8 cellular contexts compared by ENCODE assay signal in genomic region chr7:6636741-6637543, GRCh38. TPM values are rescaled to one million over a fixed set of nuclear protein-coding genes. Genes with fewer than 3 reads are reported as not detected.
DNase-seq lines count a peak whose midpoint lies in the region; ATAC-seq, FAIRE-seq and TF ChIP-seq lines count a peak whose summit lies in the region.

TSS of gene ZNF316 (plus strand) at chr7:6637318. CDS start at chr7:6642410, 5,092 bp downstream.

- no peaks in the 10 kb centered on the region for H3K9me3 ChIP-seq in DND-41 (ENCODE audit: insufficient read depth, low read length, severe bottlenecking)
- no peaks in the 10 kb centered on the region for H3K9me3 ChIP-seq in HUES48 (ENCODE audit: control insufficient read depth, insufficient read depth, low read length)
- H3K9me3 ChIP-seq in kidney (ENCODE audit: control insufficient read depth in 1 of 2, low read length in 2 of 2): no peaks in the 10 kb centered on the region

- H3K36me3 ChIP-seq in DND-41 (ENCODE audit: insufficient read depth, low read length): peaks cover 35% of the 10 kb centered on the region
- no peaks in the 10 kb centered on the region for H3K36me3 ChIP-seq in HUES48 (ENCODE audit: control insufficient read depth, insufficient read depth, low read length)
- H3K36me3 ChIP-seq in bronchial epithelial cell (ENCODE audit: control insufficient read depth, insufficient read depth, low read length): peaks cover 8% of the 10 kb centered on the region
- H3K36me3 ChIP-seq in kidney (ENCODE audit: control insufficient read depth in 1 of 2, insufficient read depth in 2 of 2, low read length in 2 of 2): peaks cover 5 to 12% of the 10 kb centered on the region in 2 donors

- FAIRE-seq in bronchial epithelial cell (lab: Jason Lieb, UNC): no peak
- no peak for FAIRE-seq in kidney (lab: Jason Lieb, UNC)

- H3K27me3 ChIP-seq in DND-41 (ENCODE audit: insufficient read depth, low read length, poor library complexity) (no peaks in the 10 kb centered on the region), HUES48 (ENCODE audit: control insufficient read depth, insufficient read depth, low read length) (no peaks in the 10 kb centered on the region), bronchial epithelial cell (ENCODE audit: control insufficient read depth, insufficient read depth, low read length) (no peaks in the 10 kb centered on the region)

- H3K4me2 ChIP-seq in DND-41 (ENCODE audit: insufficient read depth, low read length): peak within 1 kb of the TSS; percentile 99

- H3K4me3 ChIP-seq in DND-41 (ENCODE audit: low read depth in 1 of 2, low read length in 2 of 2) (peak within 1 kb of the TSS; percentile 73 to 98), HUES48 (ENCODE audit: low read depth, low read length) (peak within 1 kb of the TSS; percentile 69), bronchial epithelial cell (ENCODE audit: low read depth, low read length) (peak within 1 kb of the TSS; percentile 88), kidney (ENCODE audit: low read length in 2 of 2) (peak within 1 kb of the TSS; percentile 48 to 64)

- peaks cover 36% of the 10 kb centered on the region for H4K20me1 ChIP-seq in DND-41 (ENCODE audit: insufficient read depth, low read length)

- H3K79me2 ChIP-seq in DND-41 (ENCODE audit: insufficient read depth, low read length): peaks cover 49% of the 10 kb centered on the region

- H3K9ac ChIP-seq in DND-41 (ENCODE audit: low read depth, low read length) (peak within 1 kb of the TSS; percentile 94), HUES48 (ENCODE audit: low read depth, low read length) (no peak within 1 kb of the TSS), kidney (ENCODE audit: low read length in 2 of 2) (peak within 1 kb of the TSS; percentile 73 to 85)

- H3K4me1 ChIP-seq in DND-41 (ENCODE audit: insufficient read depth, low read length) (peaks cover 39% of the 10 kb centered on the region), HUES48 (ENCODE audit: control insufficient read depth, insufficient read depth, low read length) (peaks cover 3% of the 10 kb centered on the region; the same call in 1 of the 2 replicates), kidney (ENCODE audit: control insufficient read depth in 1 of 2, insufficient read depth in 1 of 2, low read depth in 1 of 2, low read length in 2 of 2) (peaks cover 0 to 12% of the 10 kb centered on the region in 2 donors)

- TF ChIP-seq CTCF in DND-41 (IDR thresholded peaks at IDR 0.05; ENCODE audit: borderline replicate concordance, extremely low read depth, low read length, poor library complexity, severe bottlenecking): no peak
- TF ChIP-seq CTCF in VCaP (conservative IDR thresholded peaks at IDR 0.05): no peak
- TF ChIP-seq CTCF in bronchial epithelial cell (IDR thresholded peaks at IDR 0.05; ENCODE audit: insufficient read depth, low read length, severe bottlenecking): no peak
- TF ChIP-seq CTCF in kidney (IDR thresholded peaks at IDR 0.05; ENCODE audit: borderline replicate concordance, extremely low read depth, insufficient read depth): no peak

- peak; percentile 43 for ATAC-seq in DND-41 (ENCODE audit: insufficient read depth, low read depth)
- ATAC-seq in GM21381 (IDR thresholded peaks at IDR 0.05; ENCODE audit: unreplicated experiment): peak; percentile 65

- H3K27ac ChIP-seq in DND-41 (ENCODE audit: low read length) (peak within 1 kb of the TSS; percentile 75), HUES48 (ENCODE audit: low read depth, low read length) (no peak within 1 kb of the TSS), VCaP (peak within 1 kb of the TSS; percentile 91), kidney (ENCODE audit: low read depth in 2 of 2, low read length in 2 of 2) (peak within 1 kb of the TSS; percentile 37 to 63)

- peak within 1 kb of the TSS; percentile 93 for H2AFZ ChIP-seq in DND-41 (ENCODE audit: low read depth, low read length)

- intact Hi-C loops in kidney (cut with DNase I): no loop called here

- DNase-seq in DND-41 (peak; percentile 49), bronchial epithelial cell (ENCODE audit: low read depth) (no peak), kidney (peak; percentile 91), Kasumi-1 (lab: John Stamatoyannopoulos, UW) (no peak)
- peak; percentile 67 for DNase-seq in stimulated activated CD4-positive, alpha-beta T cell treated with anti-CD3 and anti-CD28 coated beads, Interleukin-12 subunit alpha, Interleukin-12 subunit beta, amount 100 ng/mL, for 4 hours

RNA-seq across cellular contexts. Expression of gene ZNF316, which starts in this region (rescaled TPM):
- total RNA-seq in bronchial epithelial cell (12.4 and 16.3 TPM in 2 replicates), kidney (31.7 TPM)
- 7.2 TPM for polyA plus RNA-seq in kidney (ENCODE audit: insufficient read depth, low read depth, low replicate concordance)

Comparison
In these comparisons a context has a peak if more than half of its experiments do, and no peak if none do; other contexts are left out.
1. DNase-seq: peak in DND-41 (single experiment), kidney (single experiment) and stimulated activated CD4-positive, alpha-beta T cell treated with anti-CD3 and anti-CD28 coated beads, Interleukin-12 subunit alpha, Interleukin-12 subunit beta, amount 100 ng/mL, for 4 hours (single experiment); none in bronchial epithelial cell (single experiment) and Kasumi-1 (0 of 2).
2. Peak in every context shown above with its lines, with median percentiles within 50 percentile points of each other: H3K4me3 ChIP-seq.